ENCODE assay signal across 8 cellular contexts in genomic region chr3:152444029-152444641, GRCh38.
A peak's percentile ranks its signal among the peaks of the same experiment; 100 is the strongest.
DNase-seq lines count a peak whose midpoint lies in the region; ATAC-seq, FAIRE-seq and TF ChIP-seq lines count a peak whose summit lies in the region.

No MANE protein-coding gene starts in this region.

- POLR2A ChIA-PET in MCF 10A (lab: Yijun Ruan, JAX) = interaction anchor here (0.6 to 2.3 kb wide), 5 partner anchors 145 to 372 kb away, joined by 3 to 25 read pairs (median 5); partner anchors contain the start of gene MBNL1

- H3K9ac ChIP-seq in kidney (ENCODE audit: low read length in 2 of 2) = no peak overlapping the region

- intact Hi-C loops in MCF 10A (cut with micrococcal nuclease) (loop anchor here (1.0 to 2.0 kb wide), 5 partner anchors 175 to 418 kb away; no protein-coding TSS in a partner anchor), kidney (cut with DNase I) (no loop called here)

- H3K36me3 Mint-ChIP-seq in CD4-positive, CD25-positive, alpha-beta regulatory T cell = peaks cover 25% of the 10 kb centered on the region
- peaks cover 40% of the 10 kb centered on the region for H3K36me3 Mint-ChIP-seq in MCF 10A (ENCODE audit: insufficient read depth, unreplicated experiment)

- H3K4me3 ChIP-seq in CD4-positive, CD25-positive, alpha-beta regulatory T cell (ENCODE audit: low read depth, low read length) = peak overlapping the region; percentile 28
- H3K4me3 ChIP-seq in kidney (ENCODE audit: low read length in 2 of 2) (no peak overlapping the region), thoracic aorta (peak overlapping the region; percentile 8)

- CTCF ChIA-PET in MCF 10A (lab: Yijun Ruan, JAX) = interaction anchor here (0.7 to 4.9 kb wide), 11 partner anchors 25 to 1056 kb away, joined by 3 to 42 read pairs (median 4); no protein-coding TSS in a partner anchor

- H3K4me1 Mint-ChIP-seq in CD4-positive, CD25-positive, alpha-beta regulatory T cell = peaks cover 51 to 83% (median 71%) of the 10 kb centered on the region in 4 donors
- peaks cover 18% of the 10 kb centered on the region for H3K4me1 Mint-ChIP-seq in MCF 10A (ENCODE audit: insufficient read depth, unreplicated experiment)

- DNase-seq in CD4-positive, CD25-positive, alpha-beta regulatory T cell = peak in 2 of 3 donors; percentile 40 to 50
- DNase-seq in NCI-H524 treated with DMSO at 0.1 percent for 48 hours (lab: John Stamatoyannopoulos, UW) (peak; percentile 10), MCF 10A (ENCODE audit: unreplicated experiment) (peak; percentile 68), kidney (no peak), thoracic aorta (ENCODE audit: low spot score) (no peak), GM19238 (ENCODE audit: insufficient read length, low spot score) (no peak)

- H3K27me3 Mint-ChIP-seq in CD4-positive, CD25-positive, alpha-beta regulatory T cell = no peaks in the 10 kb centered on the region
- H3K27me3 Mint-ChIP-seq in MCF 10A (ENCODE audit: insufficient read depth, unreplicated experiment) = no peaks in the 10 kb centered on the region

- no peaks in the 10 kb centered on the region for H3K27me3 ChIP-seq in CD4-positive, CD25-positive, alpha-beta regulatory T cell (ENCODE audit: control insufficient read depth, insufficient read depth, low read length)
- H3K27me3 ChIP-seq in thoracic aorta (replicated peaks; ENCODE audit: insufficient read depth) = no peaks in the 10 kb centered on the region

- no peaks in the 10 kb centered on the region for H3K9me3 ChIP-seq in CD4-positive, CD25-positive, alpha-beta regulatory T cell (ENCODE audit: control insufficient read depth in 2 of 2, low read length in 2 of 2)
- no peaks in the 10 kb centered on the region for H3K9me3 ChIP-seq in kidney (ENCODE audit: control insufficient read depth in 1 of 2, low read length in 2 of 2)
- no peaks in the 10 kb centered on the region for H3K9me3 ChIP-seq in thoracic aorta

- H3K4me1 ChIP-seq in CD4-positive, CD25-positive, alpha-beta regulatory T cell (ENCODE audit: control insufficient read depth, insufficient read depth, low read length, poor library complexity, severe bottlenecking) = peaks cover 58% of the 10 kb centered on the region
- H3K4me1 ChIP-seq in kidney (ENCODE audit: control insufficient read depth in 1 of 2, insufficient read depth in 1 of 2, low read depth in 1 of 2, low read length in 2 of 2) = peaks cover 4 to 18% of the 10 kb centered on the region in 2 donors
- peaks cover 54 to 83% of the 10 kb centered on the region in 2 donors for H3K4me1 ChIP-seq in thoracic aorta (ENCODE audit: control insufficient read depth in 1 of 2, low read depth in 2 of 2)

- peaks cover 49% of the 10 kb centered on the region for H3K36me3 ChIP-seq in CD4-positive, CD25-positive, alpha-beta regulatory T cell (ENCODE audit: control insufficient read depth, insufficient read depth, low read length)
- peaks cover 3 to 16% of the 10 kb centered on the region in 2 donors for H3K36me3 ChIP-seq in kidney (ENCODE audit: control insufficient read depth in 1 of 2, insufficient read depth in 2 of 2, low read length in 2 of 2)
- no peaks in the 10 kb centered on the region for H3K36me3 ChIP-seq in thoracic aorta

- ATAC-seq in CD4-positive, CD25-positive, alpha-beta regulatory T cell (ENCODE audit: low read depth in 2 of 2) = no peak
- ATAC-seq in GM18867 (IDR thresholded peaks at IDR 0.05; ENCODE audit: unreplicated experiment) (peak; percentile 35), thoracic aorta (ENCODE audit: insufficient number of reproducible peaks, low FRiP score, low read depth) (no peak), HG03378 (IDR thresholded peaks at IDR 0.05; ENCODE audit: unreplicated experiment) (no peak)

- TF ChIP-seq CTCF in MCF 10A (IDR thresholded peaks at IDR 0.05; ENCODE audit: unreplicated experiment) (peak; percentile 56), kidney (IDR thresholded peaks at IDR 0.05; ENCODE audit: borderline replicate concordance, extremely low read depth, insufficient read depth) (peak; percentile 69), thoracic aorta (IDR thresholded peaks at IDR 0.05) (peak; percentile 60)

- no TSS peak for BruUV-seq in MCF 10A (replicated peaks; lab: Mats Ljungman, UMichigan)

- H3K4me3 Mint-ChIP-seq in CD4-positive, CD25-positive, alpha-beta regulatory T cell = peak overlapping the region; percentile 0 to 43 (median 28)
- no peak overlapping the region for H3K4me3 Mint-ChIP-seq in MCF 10A (ENCODE audit: unreplicated experiment)

- no peaks in the 10 kb centered on the region for H3K9me3 Mint-ChIP-seq in CD4-positive, CD25-positive, alpha-beta regulatory T cell
- H3K9me3 Mint-ChIP-seq in MCF 10A (ENCODE audit: unreplicated experiment) = no peaks in the 10 kb centered on the region

- FAIRE-seq in kidney (lab: Jason Lieb, UNC) = peak; percentile 96

- H3K27ac ChIP-seq in CD4-positive, CD25-positive, alpha-beta regulatory T cell (ENCODE audit: insufficient read depth, low read length, poor library complexity, severe bottlenecking) = peak overlapping the region; percentile 53
- H3K27ac ChIP-seq in kidney (ENCODE audit: low read depth in 2 of 2, low read length in 2 of 2) = no peak overlapping the region
- peak overlapping the region; percentile 10 to 41 for H3K27ac ChIP-seq in thoracic aorta

- H3K27ac Mint-ChIP-seq in CD4-positive, CD25-positive, alpha-beta regulatory T cell = peak overlapping the region in 2 of 3 donors; percentile 13 to 74
- no peak overlapping the region for H3K27ac Mint-ChIP-seq in MCF 10A (ENCODE audit: low read depth, unreplicated experiment)

Comparison
In these comparisons a context has a peak if more than half of its experiments do, and no peak if none do; other contexts are left out.
1. DNase-seq: peak in CD4-positive, CD25-positive, alpha-beta regulatory T cell (2 of 3), NCI-H524 treated with DMSO at 0.1 percent for 48 hours (single experiment) and MCF 10A (single experiment); none in kidney (single experiment), thoracic aorta (single experiment) and GM19238 (single experiment).
2. H3K27ac ChIP-seq: peak in CD4-positive, CD25-positive, alpha-beta regulatory T cell (single experiment) and thoracic aorta (2 of 2); none in kidney (0 of 2).
3. H3K4me3 ChIP-seq: peak in CD4-positive, CD25-positive, alpha-beta regulatory T cell (single experiment) and thoracic aorta (single experiment); none in kidney (0 of 2).
4. Peak in every context shown above with its lines, with median percentiles within 50 percentile points of each other: CTCF ChIP-seq.